In the genomic region with DNA sequence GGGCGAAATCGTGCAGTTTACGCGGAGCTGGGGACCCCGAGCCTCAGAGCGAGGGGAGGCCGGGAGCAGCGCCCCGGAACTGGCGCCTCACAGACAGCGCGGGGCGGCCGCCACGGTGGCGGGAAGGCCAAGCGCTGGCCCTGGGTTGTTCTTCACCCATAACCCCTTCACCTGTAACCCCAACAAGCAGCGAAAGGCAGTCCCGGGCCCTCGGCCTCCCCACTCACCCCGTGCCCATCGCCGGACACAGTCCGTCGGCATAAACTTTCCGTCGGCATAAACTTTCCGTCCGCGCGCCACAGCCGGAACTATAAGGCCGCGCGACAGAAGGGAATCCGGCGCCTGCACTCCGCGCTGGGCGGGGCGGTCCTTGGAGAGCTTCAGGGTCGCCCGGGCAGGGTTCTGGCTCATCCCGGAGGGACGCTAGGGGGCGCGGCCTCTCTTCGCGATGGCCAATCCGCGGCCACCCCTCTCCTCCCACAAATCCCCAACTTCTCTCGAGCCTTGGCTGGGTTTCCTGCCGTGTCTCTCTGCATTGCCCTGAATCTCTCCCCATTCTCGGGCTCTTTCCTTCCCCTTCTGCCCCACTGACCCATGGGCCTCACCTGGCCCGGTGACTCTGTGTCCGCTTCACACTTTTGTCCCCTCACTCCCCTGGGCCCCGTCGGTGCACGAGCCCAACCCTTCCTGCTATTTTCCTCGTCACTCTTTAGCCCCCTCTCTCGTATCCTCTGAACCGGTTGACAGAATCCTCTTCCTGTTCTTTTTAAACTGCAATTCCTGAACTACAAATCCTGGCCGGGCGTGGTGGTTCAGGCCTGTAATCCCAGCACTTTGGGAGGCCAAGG, we compare ENCODE assay signal across 1 cellular context.
TF ChIP-seq lines count a peak whose summit lies in the region.

A gene (minus strand): TSS at position 261 of the 848 bp plus-strand sequence. CDS start 3,751 bp downstream, outside the sequence.

TF ChIP-seq in HepG2, 621 proteins besides CTCF, POLR2A, EP300 and RAD21 (continued from another document and continues in another):
- peak; percentile 62; the same call in 1 of the 2 replicates for TF ChIP-seq ZNF761 (CRISPR knock-in tag; conservative IDR thresholded peaks at IDR 0.05)
- TF ChIP-seq, protein P1, sequence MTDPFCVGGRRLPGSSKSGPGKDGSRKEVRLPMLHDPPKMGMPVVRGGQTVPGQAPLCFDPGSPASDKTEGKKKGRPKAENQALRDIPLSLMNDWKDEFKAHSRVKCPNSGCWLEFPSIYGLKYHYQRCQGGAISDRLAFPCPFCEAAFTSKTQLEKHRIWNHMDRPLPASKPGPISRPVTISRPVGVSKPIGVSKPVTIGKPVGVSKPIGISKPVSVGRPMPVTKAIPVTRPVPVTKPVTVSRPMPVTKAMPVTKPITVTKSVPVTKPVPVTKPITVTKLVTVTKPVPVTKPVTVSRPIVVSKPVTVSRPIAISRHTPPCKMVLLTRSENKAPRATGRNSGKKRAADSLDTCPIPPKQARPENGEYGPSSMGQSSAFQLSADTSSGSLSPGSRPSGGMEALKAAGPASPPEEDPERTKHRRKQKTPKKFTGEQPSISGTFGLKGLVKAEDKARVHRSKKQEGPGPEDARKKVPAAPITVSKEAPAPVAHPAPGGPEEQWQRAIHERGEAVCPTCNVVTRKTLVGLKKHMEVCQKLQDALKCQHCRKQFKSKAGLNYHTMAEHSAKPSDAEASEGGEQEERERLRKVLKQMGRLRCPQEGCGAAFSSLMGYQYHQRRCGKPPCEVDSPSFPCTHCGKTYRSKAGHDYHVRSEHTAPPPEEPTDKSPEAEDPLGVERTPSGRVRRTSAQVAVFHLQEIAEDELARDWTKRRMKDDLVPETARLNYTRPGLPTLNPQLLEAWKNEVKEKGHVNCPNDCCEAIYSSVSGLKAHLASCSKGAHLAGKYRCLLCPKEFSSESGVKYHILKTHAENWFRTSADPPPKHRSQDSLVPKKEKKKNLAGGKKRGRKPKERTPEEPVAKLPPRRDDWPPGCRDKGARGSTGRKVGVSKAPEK (CRISPR knock-in tag; IDR thresholded peaks at IDR 0.05; ENCODE audit: borderline replicate concordance): peak; percentile 70; the same call in 1 of the 2 replicates
- TF ChIP-seq ZSCAN12 (CRISPR knock-in tag; IDR thresholded peaks at IDR 0.05): no peak
- TF ChIP-seq, protein P2, sequence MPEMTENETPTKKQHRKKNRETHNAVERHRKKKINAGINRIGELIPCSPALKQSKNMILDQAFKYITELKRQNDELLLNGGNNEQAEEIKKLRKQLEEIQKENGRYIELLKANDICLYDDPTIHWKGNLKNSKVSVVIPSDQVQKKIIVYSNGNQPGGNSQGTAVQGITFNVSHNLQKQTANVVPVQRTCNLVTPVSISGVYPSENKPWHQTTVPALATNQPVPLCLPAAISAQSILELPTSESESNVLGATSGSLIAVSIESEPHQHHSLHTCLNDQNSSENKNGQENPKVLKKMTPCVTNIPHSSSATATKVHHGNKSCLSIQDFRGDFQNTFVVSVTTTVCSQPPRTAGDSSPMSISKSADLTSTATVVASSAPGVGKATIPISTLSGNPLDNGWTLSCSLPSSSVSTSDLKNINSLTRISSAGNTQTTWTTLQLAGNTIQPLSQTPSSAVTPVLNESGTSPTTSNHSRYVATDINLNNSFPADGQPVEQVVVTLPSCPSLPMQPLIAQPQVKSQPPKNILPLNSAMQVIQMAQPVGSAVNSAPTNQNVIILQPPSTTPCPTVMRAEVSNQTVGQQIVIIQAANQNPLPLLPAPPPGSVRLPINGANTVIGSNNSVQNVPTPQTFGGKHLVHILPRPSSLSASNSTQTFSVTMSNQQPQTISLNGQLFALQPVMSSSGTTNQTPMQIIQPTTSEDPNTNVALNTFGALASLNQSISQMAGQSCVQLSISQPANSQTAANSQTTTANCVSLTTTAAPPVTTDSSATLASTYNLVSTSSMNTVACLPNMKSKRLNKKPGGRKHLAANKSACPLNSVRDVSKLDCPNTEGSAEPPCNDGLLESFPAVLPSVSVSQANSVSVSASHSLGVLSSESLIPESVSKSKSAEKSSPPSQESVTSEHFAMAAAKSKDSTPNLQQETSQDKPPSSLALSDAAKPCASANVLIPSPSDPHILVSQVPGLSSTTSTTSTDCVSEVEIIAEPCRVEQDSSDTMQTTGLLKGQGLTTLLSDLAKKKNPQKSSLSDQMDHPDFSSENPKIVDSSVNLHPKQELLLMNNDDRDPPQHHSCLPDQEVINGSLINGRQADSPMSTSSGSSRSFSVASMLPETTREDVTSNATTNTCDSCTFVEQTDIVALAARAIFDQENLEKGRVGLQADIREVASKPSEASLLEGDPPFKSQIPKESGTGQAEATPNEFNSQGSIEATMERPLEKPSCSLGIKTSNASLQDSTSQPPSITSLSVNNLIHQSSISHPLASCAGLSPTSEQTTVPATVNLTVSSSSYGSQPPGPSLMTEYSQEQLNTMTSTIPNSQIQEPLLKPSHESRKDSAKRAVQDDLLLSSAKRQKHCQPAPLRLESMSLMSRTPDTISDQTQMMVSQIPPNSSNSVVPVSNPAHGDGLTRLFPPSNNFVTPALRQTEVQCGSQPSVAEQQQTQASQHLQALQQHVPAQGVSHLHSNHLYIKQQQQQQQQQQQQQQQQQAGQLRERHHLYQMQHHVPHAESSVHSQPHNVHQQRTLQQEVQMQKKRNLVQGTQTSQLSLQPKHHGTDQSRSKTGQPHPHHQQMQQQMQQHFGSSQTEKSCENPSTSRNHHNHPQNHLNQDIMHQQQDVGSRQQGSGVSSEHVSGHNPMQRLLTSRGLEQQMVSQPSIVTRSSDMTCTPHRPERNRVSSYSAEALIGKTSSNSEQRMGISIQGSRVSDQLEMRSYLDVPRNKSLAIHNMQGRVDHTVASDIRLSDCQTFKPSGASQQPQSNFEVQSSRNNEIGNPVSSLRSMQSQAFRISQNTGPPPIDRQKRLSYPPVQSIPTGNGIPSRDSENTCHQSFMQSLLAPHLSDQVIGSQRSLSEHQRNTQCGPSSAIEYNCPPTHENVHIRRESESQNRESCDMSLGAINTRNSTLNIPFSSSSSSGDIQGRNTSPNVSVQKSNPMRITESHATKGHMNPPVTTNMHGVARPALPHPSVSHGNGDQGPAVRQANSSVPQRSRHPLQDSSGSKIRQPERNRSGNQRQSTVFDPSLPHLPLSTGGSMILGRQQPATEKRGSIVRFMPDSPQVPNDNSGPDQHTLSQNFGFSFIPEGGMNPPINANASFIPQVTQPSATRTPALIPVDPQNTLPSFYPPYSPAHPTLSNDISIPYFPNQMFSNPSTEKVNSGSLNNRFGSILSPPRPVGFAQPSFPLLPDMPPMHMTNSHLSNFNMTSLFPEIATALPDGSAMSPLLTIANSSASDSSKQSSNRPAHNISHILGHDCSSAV (CRISPR knock-in tag; IDR thresholded peaks at IDR 0.05; ENCODE audit: borderline replicate concordance): no peak
- no peak for TF ChIP-seq PAF1 (CRISPR knock-in tag; IDR thresholded peaks at IDR 0.05)
- TF ChIP-seq, protein P3, sequence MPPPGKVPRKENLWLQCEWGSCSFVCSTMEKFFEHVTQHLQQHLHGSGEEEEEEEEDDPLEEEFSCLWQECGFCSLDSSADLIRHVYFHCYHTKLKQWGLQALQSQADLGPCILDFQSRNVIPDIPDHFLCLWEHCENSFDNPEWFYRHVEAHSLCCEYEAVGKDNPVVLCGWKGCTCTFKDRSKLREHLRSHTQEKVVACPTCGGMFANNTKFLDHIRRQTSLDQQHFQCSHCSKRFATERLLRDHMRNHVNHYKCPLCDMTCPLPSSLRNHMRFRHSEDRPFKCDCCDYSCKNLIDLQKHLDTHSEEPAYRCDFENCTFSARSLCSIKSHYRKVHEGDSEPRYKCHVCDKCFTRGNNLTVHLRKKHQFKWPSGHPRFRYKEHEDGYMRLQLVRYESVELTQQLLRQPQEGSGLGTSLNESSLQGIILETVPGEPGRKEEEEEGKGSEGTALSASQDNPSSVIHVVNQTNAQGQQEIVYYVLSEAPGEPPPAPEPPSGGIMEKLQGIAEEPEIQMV (CRISPR knock-in tag; IDR thresholded peaks at IDR 0.05; ENCODE audit: low read depth): peak; percentile 82
- no peak for TF ChIP-seq ATM (IDR thresholded peaks at IDR 0.05; ENCODE audit: borderline replicate concordance)
- no peak for TF ChIP-seq NFRKB (IDR thresholded peaks at IDR 0.05)
- 0 out of 2 replicates have a peak, but pooled peaks have one; percentile 59 for TF ChIP-seq HIVEP1 (CRISPR knock-in tag; IDR thresholded peaks at IDR 0.05)
- TF ChIP-seq KLF13 (CRISPR knock-in tag; IDR thresholded peaks at IDR 0.05): 0 out of 2 replicates have a peak, but pooled peaks have one; percentile 20
- 0 out of 2 replicates have a peak, but pooled peaks have one; percentile 80 for TF ChIP-seq TMF1 (CRISPR knock-in tag; IDR thresholded peaks at IDR 0.05; ENCODE audit: low read depth)
- peak; percentile 47; the same call in 1 of the 2 replicates for TF ChIP-seq ZNF746 (CRISPR knock-in tag; IDR thresholded peaks at IDR 0.05)
- TF ChIP-seq PTBP1 (IDR thresholded peaks at IDR 0.05; ENCODE audit: low read depth, low read length, poor library complexity, severe bottlenecking): peak; percentile 91
- TF ChIP-seq ZNF282 (IDR thresholded peaks at IDR 0.05; ENCODE audit: partially characterized antibody): no peak
- TF ChIP-seq MED1 (CRISPR knock-in tag; IDR thresholded peaks at IDR 0.05): peak; percentile 88
- no peak for TF ChIP-seq MAFK (conservative IDR thresholded peaks at IDR 0.05 in 1 of 2, IDR thresholded peaks at IDR 0.05 in 1 of 2; ENCODE audit: low read length in 2 of 2)
- peak; percentile 94 for TF ChIP-seq WIZ (CRISPR knock-in tag; IDR thresholded peaks at IDR 0.05)
- TF ChIP-seq, protein P4, sequence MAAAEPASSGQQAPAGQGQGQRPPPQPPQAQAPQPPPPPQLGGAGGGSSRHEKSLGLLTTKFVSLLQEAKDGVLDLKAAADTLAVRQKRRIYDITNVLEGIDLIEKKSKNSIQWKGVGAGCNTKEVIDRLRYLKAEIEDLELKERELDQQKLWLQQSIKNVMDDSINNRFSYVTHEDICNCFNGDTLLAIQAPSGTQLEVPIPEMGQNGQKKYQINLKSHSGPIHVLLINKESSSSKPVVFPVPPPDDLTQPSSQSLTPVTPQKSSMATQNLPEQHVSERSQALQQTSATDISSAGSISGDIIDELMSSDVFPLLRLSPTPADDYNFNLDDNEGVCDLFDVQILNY (CRISPR knock-in tag; conservative IDR thresholded peaks at IDR 0.05): peak; percentile 79; the same call in 1 of the 2 replicates
- TF ChIP-seq NFYC (CRISPR knock-in tag; IDR thresholded peaks at IDR 0.05): peak; percentile 74
- no peak for TF ChIP-seq ZNF737 (CRISPR knock-in tag; IDR thresholded peaks at IDR 0.05; ENCODE audit: borderline replicate concordance)
- TF ChIP-seq HNF4A (CRISPR knock-in tag; IDR thresholded peaks at IDR 0.05): peak; percentile 61
- TF ChIP-seq ZNF644 (CRISPR knock-in tag; IDR thresholded peaks at IDR 0.05; ENCODE audit: low read depth): peak; percentile 41; the same call in 1 of the 2 replicates
- no peak for TF ChIP-seq ZNF260 (CRISPR knock-in tag; IDR thresholded peaks at IDR 0.05; ENCODE audit: borderline replicate concordance, low read depth)
- TF ChIP-seq DNMT1 (CRISPR knock-in tag; IDR thresholded peaks at IDR 0.05): peak; percentile 86; the same call in 1 of the 2 replicates
- TF ChIP-seq, protein P5, sequence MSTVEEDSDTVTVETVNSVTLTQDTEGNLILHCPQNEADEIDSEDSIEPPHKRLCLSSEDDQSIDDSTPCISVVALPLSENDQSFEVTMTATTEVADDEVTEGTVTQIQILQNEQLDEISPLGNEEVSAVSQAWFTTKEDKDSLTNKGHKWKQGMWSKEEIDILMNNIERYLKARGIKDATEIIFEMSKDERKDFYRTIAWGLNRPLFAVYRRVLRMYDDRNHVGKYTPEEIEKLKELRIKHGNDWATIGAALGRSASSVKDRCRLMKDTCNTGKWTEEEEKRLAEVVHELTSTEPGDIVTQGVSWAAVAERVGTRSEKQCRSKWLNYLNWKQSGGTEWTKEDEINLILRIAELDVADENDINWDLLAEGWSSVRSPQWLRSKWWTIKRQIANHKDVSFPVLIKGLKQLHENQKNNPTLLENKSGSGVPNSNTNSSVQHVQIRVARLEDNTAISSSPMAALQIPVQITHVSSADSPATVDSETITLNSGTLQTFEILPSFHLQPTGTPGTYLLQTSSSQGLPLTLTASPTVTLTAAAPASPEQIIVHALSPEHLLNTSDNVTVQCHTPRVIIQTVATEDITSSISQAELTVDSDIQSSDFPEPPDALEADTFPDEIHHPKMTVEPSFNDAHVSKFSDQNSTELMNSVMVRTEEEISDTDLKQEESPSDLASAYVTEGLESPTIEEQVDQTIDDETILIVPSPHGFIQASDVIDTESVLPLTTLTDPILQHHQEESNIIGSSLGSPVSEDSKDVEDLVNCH (CRISPR knock-in tag; IDR thresholded peaks at IDR 0.05): no peak
- TF ChIP-seq CENPX (CRISPR knock-in tag; IDR thresholded peaks at IDR 0.05): no peak
- TF ChIP-seq ZNF562 (CRISPR knock-in tag; IDR thresholded peaks at IDR 0.05; ENCODE audit: borderline replicate concordance): no peak
- TF ChIP-seq ZNF160 (CRISPR knock-in tag; IDR thresholded peaks at IDR 0.05): peak; percentile 39; the same call in 1 of the 2 replicates
- peak; percentile 51 for TF ChIP-seq ZNF605 (CRISPR knock-in tag; IDR thresholded peaks at IDR 0.05)
- 0 out of 2 replicates have a peak, but pooled peaks have one; percentile 10 for TF ChIP-seq NFE2L1 (CRISPR knock-in tag; IDR thresholded peaks at IDR 0.05; ENCODE audit: borderline replicate concordance)
- TF ChIP-seq AGO1 (IDR thresholded peaks at IDR 0.05; ENCODE audit: low read depth, low read length, poor library complexity, severe bottlenecking): peak; percentile 63
- peak; percentile 46; the same call in 1 of the 2 replicates for TF ChIP-seq ADNP (CRISPR knock-in tag; IDR thresholded peaks at IDR 0.05)
- peak; percentile 95 for TF ChIP-seq ZFP36L1 (CRISPR knock-in tag; IDR thresholded peaks at IDR 0.05)
- TF ChIP-seq MAFF (IDR thresholded peaks at IDR 0.05; ENCODE audit: low read depth, low read length): no peak; the same call in 1 of the 2 replicates
- no peak for TF ChIP-seq SSRP1 (CRISPR knock-in tag; IDR thresholded peaks at IDR 0.05)
- TF ChIP-seq, protein P6, sequence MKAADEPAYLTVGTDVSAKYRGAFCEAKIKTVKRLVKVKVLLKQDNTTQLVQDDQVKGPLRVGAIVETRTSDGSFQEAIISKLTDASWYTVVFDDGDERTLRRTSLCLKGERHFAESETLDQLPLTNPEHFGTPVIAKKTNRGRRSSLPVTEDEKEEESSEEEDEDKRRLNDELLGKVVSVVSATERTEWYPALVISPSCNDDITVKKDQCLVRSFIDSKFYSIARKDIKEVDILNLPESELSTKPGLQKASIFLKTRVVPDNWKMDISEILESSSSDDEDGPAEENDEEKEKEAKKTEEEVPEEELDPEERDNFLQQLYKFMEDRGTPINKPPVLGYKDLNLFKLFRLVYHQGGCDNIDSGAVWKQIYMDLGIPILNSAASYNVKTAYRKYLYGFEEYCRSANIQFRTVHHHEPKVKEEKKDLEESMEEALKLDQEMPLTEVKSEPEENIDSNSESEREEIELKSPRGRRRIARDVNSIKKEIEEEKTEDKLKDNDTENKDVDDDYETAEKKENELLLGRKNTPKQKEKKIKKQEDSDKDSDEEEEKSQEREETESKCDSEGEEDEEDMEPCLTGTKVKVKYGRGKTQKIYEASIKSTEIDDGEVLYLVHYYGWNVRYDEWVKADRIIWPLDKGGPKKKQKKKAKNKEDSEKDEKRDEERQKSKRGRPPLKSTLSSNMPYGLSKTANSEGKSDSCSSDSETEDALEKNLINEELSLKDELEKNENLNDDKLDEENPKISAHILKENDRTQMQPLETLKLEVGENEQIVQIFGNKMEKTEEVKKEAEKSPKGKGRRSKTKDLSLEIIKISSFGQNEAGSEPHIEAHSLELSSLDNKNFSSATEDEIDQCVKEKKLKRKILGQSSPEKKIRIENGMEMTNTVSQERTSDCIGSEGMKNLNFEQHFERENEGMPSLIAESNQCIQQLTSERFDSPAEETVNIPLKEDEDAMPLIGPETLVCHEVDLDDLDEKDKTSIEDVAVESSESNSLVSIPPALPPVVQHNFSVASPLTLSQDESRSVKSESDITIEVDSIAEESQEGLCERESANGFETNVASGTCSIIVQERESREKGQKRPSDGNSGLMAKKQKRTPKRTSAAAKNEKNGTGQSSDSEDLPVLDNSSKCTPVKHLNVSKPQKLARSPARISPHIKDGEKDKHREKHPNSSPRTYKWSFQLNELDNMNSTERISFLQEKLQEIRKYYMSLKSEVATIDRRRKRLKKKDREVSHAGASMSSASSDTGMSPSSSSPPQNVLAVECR (CRISPR knock-in tag; IDR thresholded peaks at IDR 0.05; ENCODE audit: borderline replicate concordance): peak; percentile 91
- TF ChIP-seq ZNF331 (CRISPR knock-in tag; IDR thresholded peaks at IDR 0.05): peak; percentile 97
